Comparison of ENCODE assay signal across 12 cellular contexts in the genomic region with DNA sequence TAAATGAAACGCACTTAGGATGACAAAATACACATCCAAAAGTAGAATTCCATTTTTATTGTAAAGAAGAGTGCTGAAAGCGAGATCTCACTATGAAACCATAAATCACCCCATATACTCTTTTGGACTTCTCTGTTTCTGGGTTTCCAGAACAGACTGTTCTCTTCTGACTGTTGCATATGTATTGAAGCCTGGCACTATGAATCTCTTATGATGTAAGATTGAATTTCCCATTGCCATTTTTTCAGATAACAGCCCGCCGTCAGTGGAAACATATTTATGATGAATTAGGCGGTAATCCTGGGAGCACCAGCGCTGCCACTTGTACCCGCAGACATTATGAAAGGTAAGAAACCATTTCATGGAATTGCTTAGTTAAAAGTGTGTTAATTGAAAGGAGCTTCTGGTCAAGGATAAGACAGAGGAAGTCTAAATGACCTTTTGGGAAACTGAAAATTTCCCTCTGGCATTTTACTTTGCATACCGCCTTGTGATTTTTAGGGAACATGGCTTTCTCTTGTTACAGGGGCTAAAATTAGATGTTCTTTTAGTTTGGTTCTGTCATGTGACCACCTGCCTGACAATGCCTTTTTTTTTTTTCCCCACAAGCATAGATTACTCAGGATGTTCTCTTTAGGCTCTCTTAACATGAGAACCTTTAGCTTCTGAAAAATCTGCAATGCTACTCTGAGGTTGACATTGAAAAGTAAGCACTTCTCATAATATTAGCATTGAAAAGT.
A peak's percentile ranks its signal among the peaks of the same experiment; 100 is the strongest.
DNase-seq lines count a peak whose midpoint lies in the region; ATAC-seq and TF ChIP-seq lines count a peak whose summit lies in the region.
"Had no signal": no experiment of that assay in that cellular context is flagged by ENCODE, and none has a peak within 500 bp of the region (broad histone marks: within the 10 kb centered on the region; RNA-seq: fewer than 3 reads in every experiment).

No MANE protein-coding gene starts in this region.

- POLR2A ChIA-PET in CD4-positive, alpha-beta memory T cell (lab: Charles Lee; ENCODE audit: partially characterized antibody) = interaction anchor here (0.8 to 2.3 kb wide), 5 partner anchors 11 to 20 kb away, joined by 3 to 6 read pairs (median 4); no protein-coding TSS in a partner anchor
- POLR2A ChIA-PET in T-cell (lab: Charles Lee) = interaction anchor here in 1 of 2 donors (0.6 kb wide), 2 partner anchors 18 to 49 kb away, joined by 4 to 5 read pairs; no protein-coding TSS in a partner anchor

- TF ChIP-seq CTCF in left ventricle myocardium inferior (IDR thresholded peaks at IDR 0.05; ENCODE audit: borderline replicate concordance) (no peak), left lung (IDR thresholded peaks at IDR 0.05) (no peak)

- H3K27me3 ChIP-seq in CD4-positive, alpha-beta memory T cell (ENCODE audit: insufficient read depth, low read length) = no peaks in the 10 kb centered on the region
- H3K27me3 ChIP-seq in left ventricle myocardium inferior (ENCODE audit: low read depth) (no peaks in the 10 kb centered on the region), left lung (no peaks in the 10 kb centered on the region)

- H3K27ac ChIP-seq in CD4-positive, alpha-beta memory T cell (ENCODE audit: low read depth, low read length) = no peak overlapping the region
- peak overlapping the region; percentile 80 for H3K27ac ChIP-seq in left ventricle myocardium inferior (replicated peaks)
- H3K27ac ChIP-seq in left lung = peak overlapping the region in 1 of 2 donors; percentile 59

- no peak for ATAC-seq in T-cell (replicated peaks in 1 of 4)
- no peak for ATAC-seq in stimulated activated effector memory CD8-positive, alpha-beta T cell treated with anti-CD3 and anti-CD28 coated beads, Interleukin-12 subunit alpha, Interleukin-12 subunit beta, amount 100 ng/mL, for 72 hours
- ATAC-seq in left lung = no peak

- H3K4me1 Mint-ChIP-seq in CD4-positive, alpha-beta memory T cell = peaks cover 39 to 69% (median 53%) of the 10 kb centered on the region in 4 donors
- H3K4me1 Mint-ChIP-seq in T-cell = peaks cover 24 to 72% (median 71%) of the 10 kb centered on the region in 3 donors
- H3K4me1 Mint-ChIP-seq in stimulated activated effector memory CD8-positive, alpha-beta T cell treated with anti-CD3 and anti-CD28 coated beads, Interleukin-12 subunit alpha, Interleukin-12 subunit beta, amount 100 ng/mL, for 72 hours = peaks cover 24% of the 10 kb centered on the region

- CTCF ChIA-PET in CD4-positive, alpha-beta memory T cell (lab: Charles Lee; ENCODE audit: partially characterized antibody) = interaction anchor here (1.0 to 1.2 kb wide), 3 partner anchors 13 to 167 kb away, joined by 3 read pairs; no protein-coding TSS in a partner anchor
- CTCF ChIA-PET in T-cell (lab: Charles Lee) = interaction anchor here in 1 of 2 donors (0.6 to 0.7 kb wide), 3 partner anchors 48 to 1089 kb away, joined by 3 read pairs; no protein-coding TSS in a partner anchor

- peaks cover 0 to 2% (median 0%) of the 10 kb centered on the region in 8 donors for H3K9me3 Mint-ChIP-seq in CD4-positive, alpha-beta memory T cell
- H3K9me3 Mint-ChIP-seq in T-cell = no peaks in the 10 kb centered on the region
- H3K9me3 Mint-ChIP-seq in stimulated activated effector memory CD8-positive, alpha-beta T cell treated with anti-CD3 and anti-CD28 coated beads, Interleukin-12 subunit alpha, Interleukin-12 subunit beta, amount 100 ng/mL, for 72 hours = no peaks in the 10 kb centered on the region
- H3K9me3 Mint-ChIP-seq: CD8-positive, alpha-beta memory T cell had no signal

- H3K4me3 Mint-ChIP-seq in CD4-positive, alpha-beta memory T cell = no peak overlapping the region
- H3K4me3 Mint-ChIP-seq in T-cell = no peak overlapping the region
- H3K4me3 Mint-ChIP-seq in stimulated activated effector memory CD8-positive, alpha-beta T cell treated with anti-CD3 and anti-CD28 coated beads, Interleukin-12 subunit alpha, Interleukin-12 subunit beta, amount 100 ng/mL, for 72 hours = no peak overlapping the region
- H3K4me3 Mint-ChIP-seq: CD8-positive, alpha-beta memory T cell had no signal

- peaks cover 37% of the 10 kb centered on the region for H3K4me1 ChIP-seq in CD4-positive, alpha-beta memory T cell (ENCODE audit: insufficient read depth, low read length)
- H3K4me1 ChIP-seq in left ventricle myocardium inferior (peaks cover 62% of the 10 kb centered on the region), left lung (peaks cover 2 to 28% of the 10 kb centered on the region in 2 donors)

- no peaks in the 10 kb centered on the region for H3K27me3 Mint-ChIP-seq in CD4-positive, alpha-beta memory T cell
- H3K27me3 Mint-ChIP-seq in T-cell = no peaks in the 10 kb centered on the region
- H3K27me3 Mint-ChIP-seq: CD8-positive, alpha-beta memory T cell had no signal

- no peak for DNase-seq in CD4-positive, alpha-beta memory T cell
- DNase-seq in T-cell = no peak
- no peak for DNase-seq in left ventricle myocardium inferior
- DNase-seq in stimulated activated effector memory CD8-positive, alpha-beta T cell treated with anti-CD3 and anti-CD28 coated beads, Interleukin-12 subunit alpha, Interleukin-12 subunit beta, amount 100 ng/mL, for 72 hours (ENCODE audit: low spot score in 2 of 2) = no peak
- no peak for DNase-seq in SHP77 (lab: John Stamatoyannopoulos, UW)
- no peak for DNase-seq in left lung
- no peak for DNase-seq in stimulated activated CD4-positive, alpha-beta T cell treated with anti-CD3 and anti-CD28 coated beads, Interleukin-15, amount 100 ng/mL, for 24 hours
- DNase-seq: amniotic stem cell; CD8-positive, alpha-beta memory T cell; effector CD8-positive, alpha-beta T cell; GF-D8; left cardiac atrium had no signal

- H3K36me3 Mint-ChIP-seq in CD4-positive, alpha-beta memory T cell = peaks cover 64 to 77% of the 10 kb centered on the region in 2 donors
- H3K36me3 Mint-ChIP-seq in T-cell = peaks cover 76% of the 10 kb centered on the region
- peaks cover 100% of the 10 kb centered on the region for H3K36me3 Mint-ChIP-seq in stimulated activated effector memory CD8-positive, alpha-beta T cell treated with anti-CD3 and anti-CD28 coated beads, Interleukin-12 subunit alpha, Interleukin-12 subunit beta, amount 100 ng/mL, for 72 hours

- peaks cover 37% of the 10 kb centered on the region for H3K36me3 ChIP-seq in CD4-positive, alpha-beta memory T cell (ENCODE audit: insufficient read depth, low read length)
- peaks cover 57% of the 10 kb centered on the region for H3K36me3 ChIP-seq in left ventricle myocardium inferior
- peaks cover 0 to 55% of the 10 kb centered on the region in 2 donors for H3K36me3 ChIP-seq in left lung

- intact Hi-C loops in CD4-positive, alpha-beta memory T cell (cut with micrococcal nuclease) = no loop called here
- intact Hi-C loops in left ventricle myocardium inferior (cut with micrococcal nuclease) (no loop called here), left lung (cut with DNase I) (no loop called here)

- H3K9me3 ChIP-seq in CD4-positive, alpha-beta memory T cell (ENCODE audit: control insufficient read depth in 1 of 2, low read length in 2 of 2) = no peaks in the 10 kb centered on the region
- H3K9me3 ChIP-seq in left ventricle myocardium inferior (replicated peaks) = no peaks in the 10 kb centered on the region
- H3K9me3 ChIP-seq in left lung = no peaks in the 10 kb centered on the region

- peak overlapping the region in 5 of 7 donors; percentile 12 to 67 (median 34) for H3K27ac Mint-ChIP-seq in CD4-positive, alpha-beta memory T cell
- peak overlapping the region; percentile 3 to 53 for H3K27ac Mint-ChIP-seq in T-cell
- H3K27ac Mint-ChIP-seq in stimulated activated effector memory CD8-positive, alpha-beta T cell treated with anti-CD3 and anti-CD28 coated beads, Interleukin-12 subunit alpha, Interleukin-12 subunit beta, amount 100 ng/mL, for 72 hours = peak overlapping the region; percentile 17

- no peak overlapping the region for H3K4me3 ChIP-seq in CD4-positive, alpha-beta memory T cell (ENCODE audit: low read length in 2 of 2)
- no peak overlapping the region for H3K4me3 ChIP-seq in left ventricle myocardium inferior
- no peak overlapping the region for H3K4me3 ChIP-seq in left lung
